In the genomic region with DNA sequence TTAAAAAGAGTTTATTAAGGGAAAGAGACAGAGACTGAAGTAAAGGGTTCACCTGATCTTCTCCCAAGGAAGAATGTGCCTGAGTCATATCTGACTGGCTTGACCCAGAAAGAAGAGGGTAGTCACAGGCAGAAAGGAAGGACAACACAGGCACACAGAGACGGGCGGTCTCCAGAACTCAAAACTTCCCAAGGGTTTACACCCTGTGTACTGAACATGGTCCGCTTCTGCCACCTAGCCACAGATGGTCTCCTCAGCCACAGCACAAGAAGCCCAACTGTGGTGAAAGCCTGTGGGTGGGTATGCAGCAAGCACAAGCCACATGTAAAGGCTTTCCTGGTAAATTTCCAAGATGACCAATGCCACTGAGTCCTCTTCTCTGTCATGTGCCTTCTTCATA, we compare ENCODE assay signal across 1 cellular context.
TF ChIP-seq lines count a peak whose summit lies in the region.

No MANE protein-coding gene starts in this region.

TF ChIP-seq in H1, 55 proteins besides CTCF, POLR2A, EP300 and RAD21:
- TF ChIP-seq TBP (IDR thresholded peaks at IDR 0.05; ENCODE audit: low read depth, low read length), result no peak
- TF ChIP-seq HDAC2 (IDR thresholded peaks at IDR 0.05; ENCODE audit: borderline replicate concordance in 1 of 2, low read depth in 2 of 2, low read length in 2 of 2), result no peak
- no peak for TF ChIP-seq GABPA (IDR thresholded peaks at IDR 0.05; ENCODE audit: borderline replicate concordance, insufficient read depth, low read length)
- TF ChIP-seq NANOG (IDR thresholded peaks at IDR 0.05; ENCODE audit: insufficient read depth, low read depth, low read length, poor library complexity, severe bottlenecking), result no peak
- no peak for TF ChIP-seq CHD7 (IDR thresholded peaks at IDR 0.05; ENCODE audit: insufficient replicate concordance, low read length)
- TF ChIP-seq SP2 (IDR thresholded peaks at IDR 0.05; ENCODE audit: low read length), result no peak
- TF ChIP-seq ATF3 (IDR thresholded peaks at IDR 0.05; ENCODE audit: insufficient read depth, low read depth, low read length), result no peak
- TF ChIP-seq CTBP2 (IDR thresholded peaks at IDR 0.05; ENCODE audit: borderline replicate concordance, insufficient read depth, insufficient read length, low read length), result no peak
- TF ChIP-seq E2F6 (IDR thresholded peaks at IDR 0.05), result no peak
- no peak for TF ChIP-seq CREB1 (IDR thresholded peaks at IDR 0.05)
- TF ChIP-seq CHD1 (IDR thresholded peaks at IDR 0.05; ENCODE audit: low read depth, low read length), result no peak
- TF ChIP-seq CEBPB (IDR thresholded peaks at IDR 0.05; ENCODE audit: low read depth, low read length), result no peak
- TF ChIP-seq, protein P1, sequence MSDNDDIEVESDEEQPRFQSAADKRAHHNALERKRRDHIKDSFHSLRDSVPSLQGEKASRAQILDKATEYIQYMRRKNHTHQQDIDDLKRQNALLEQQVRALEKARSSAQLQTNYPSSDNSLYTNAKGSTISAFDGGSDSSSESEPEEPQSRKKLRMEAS (IDR thresholded peaks at IDR 0.05), result no peak
- TF ChIP-seq TAF1 (IDR thresholded peaks at IDR 0.05; ENCODE audit: low read depth, low read length), result no peak
- TF ChIP-seq GTF2F1 (IDR thresholded peaks at IDR 0.05; ENCODE audit: borderline replicate concordance, low read depth, low read length), result no peak
- no peak for TF ChIP-seq BCL11A (IDR thresholded peaks at IDR 0.05; ENCODE audit: low read depth in 2 of 2, low read length in 2 of 2)
- no peak for TF ChIP-seq KDM1A (IDR thresholded peaks at IDR 0.05; ENCODE audit: borderline replicate concordance, low read length)
- no peak for TF ChIP-seq SAP30 (IDR thresholded peaks at IDR 0.05; ENCODE audit: insufficient read depth, insufficient replicate concordance, low read length)
- no peak for TF ChIP-seq SIRT6 (IDR thresholded peaks at IDR 0.05; ENCODE audit: low read length)
TF ChIP-seq in H1: peak in this region for 0.
